8 cellular contexts compared by ENCODE assay signal in genomic region chr1:212607206-212607923, GRCh38. TPM values are rescaled to one million over a fixed set of nuclear protein-coding genes. Genes with fewer than 3 reads are reported as not detected.
A peak's percentile ranks its signal among the peaks of the same experiment; 100 is the strongest.
DNase-seq lines count a peak whose midpoint lies in the region; ATAC-seq and TF ChIP-seq lines count a peak whose summit lies in the region.

No MANE protein-coding gene starts in this region.

- H3K9ac ChIP-seq in BLaER1: peak overlapping the region; percentile 56

- H3K27ac Mint-ChIP-seq in naive thymus-derived CD8-positive, alpha-beta T cell: peak overlapping the region in 6 of 10 donors; percentile 58 to 85 (median 80)

- no peaks in the 10 kb centered on the region for H3K9me3 Mint-ChIP-seq in naive thymus-derived CD8-positive, alpha-beta T cell

- H3K36me3 ChIP-seq in BLaER1: no peaks in the 10 kb centered on the region

- POLR2A ChIA-PET in naive thymus-derived CD8-positive, alpha-beta T cell (lab: Charles Lee): interaction anchor here (1.3 kb wide), 2 partner anchors 10 to 181 kb away, joined by 3 to 4 read pairs; no protein-coding TSS in a partner anchor

- peaks cover 0 to 5% (median 0%) of the 10 kb centered on the region in 3 donors for H3K36me3 Mint-ChIP-seq in naive thymus-derived CD8-positive, alpha-beta T cell

- DNase-seq in GM20000 (ENCODE audit: low spot score): peak; percentile 51
- peak; percentile 11 for DNase-seq in T-helper 9 cell
- DNase-seq in epithelial cell of prostate (ENCODE audit: low read depth, low spot score): no peak
- peak in 1 of 10 donors; percentile 34 for DNase-seq in naive thymus-derived CD8-positive, alpha-beta T cell
- DNase-seq in AG08395 (ENCODE audit: low spot score): no peak
- no peak for DNase-seq in glomerular visceral epithelial cell (ENCODE audit: extremely low spot score)

- H3K27ac ChIP-seq in BLaER1: no peak overlapping the region
- peak overlapping the region; percentile 77 for H3K27ac ChIP-seq in epithelial cell of prostate

- no peak for TF ChIP-seq CTCF in GM20000 (IDR thresholded peaks at IDR 0.05; ENCODE audit: extremely low read depth, missing control alignments)

- peaks cover 30% of the 10 kb centered on the region for H3K4me1 ChIP-seq in BLaER1

- H3K4me3 Mint-ChIP-seq in naive thymus-derived CD8-positive, alpha-beta T cell: peak overlapping the region; percentile 90 to 98 (median 94)

- peak in 1 of 2 donors; percentile 3 for ATAC-seq in naive thymus-derived CD8-positive, alpha-beta T cell
- no peak for ATAC-seq in GM19324 (IDR thresholded peaks at IDR 0.05; ENCODE audit: low FRiP score, unreplicated experiment)

- H3K27me3 Mint-ChIP-seq in naive thymus-derived CD8-positive, alpha-beta T cell: peaks cover 43 to 81% (median 60%) of the 10 kb centered on the region in 5 donors

- peak overlapping the region; percentile 97 for H3K4me2 ChIP-seq in BLaER1

- H3K4me1 Mint-ChIP-seq in naive thymus-derived CD8-positive, alpha-beta T cell: peaks cover 9 to 33% (median 22%) of the 10 kb centered on the region in 4 donors

- H3K4me3 ChIP-seq in BLaER1: peak overlapping the region; percentile 79

- H3K27me3 ChIP-seq in BLaER1: peaks cover 56% of the 10 kb centered on the region

- H3K9me3 ChIP-seq in BLaER1: no peaks in the 10 kb centered on the region

- peaks cover 64% of the 10 kb centered on the region for H4K20me1 ChIP-seq in BLaER1

RNA-seq across cellular contexts. Expression of gene ATF3, which starts 1.2 kb away (rescaled TPM):
- 1 to 10 TPM; 1.4 to 1.8 TPM for total RNA-seq in naive thymus-derived CD8-positive, alpha-beta T cell
- not detected for polyA plus RNA-seq in naive thymus-derived CD8-positive, alpha-beta T cell

Comparison
In these comparisons a context has a peak if more than half of its experiments do, and no peak if none do; other contexts are left out.
1. DNase-seq: peak in GM20000 (single experiment) and T-helper 9 cell (single experiment); none in epithelial cell of prostate (single experiment), AG08395 (single experiment) and glomerular visceral epithelial cell (single experiment).